Comparison of ENCODE assay signal across 24 cellular contexts in the genomic region with DNA sequence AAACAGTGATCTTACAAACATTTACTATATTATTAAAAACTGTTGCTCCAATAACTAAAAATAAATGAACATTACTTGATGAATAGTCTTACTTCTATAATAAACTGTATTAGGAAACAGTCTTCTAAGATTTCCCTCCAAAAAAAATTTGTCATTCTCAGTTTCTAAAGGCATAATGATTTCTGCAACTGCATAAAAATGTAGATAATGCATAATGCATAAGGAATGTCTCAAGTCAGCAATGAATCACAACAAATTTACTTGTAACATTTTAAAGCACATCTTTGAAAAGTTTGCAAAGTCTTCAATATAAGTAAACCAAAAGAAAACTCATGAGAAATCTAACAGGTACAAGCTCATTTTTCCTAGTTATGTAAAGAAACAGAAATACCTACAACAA.
DNase-seq lines count a peak whose midpoint lies in the region; ATAC-seq, FAIRE-seq and TF ChIP-seq lines count a peak whose summit lies in the region.
"Had no signal": no experiment of that assay in that cellular context is flagged by ENCODE, and none has a peak within 500 bp of the region (broad histone marks: within the 10 kb centered on the region; RNA-seq: fewer than 3 reads in every experiment).

No MANE protein-coding gene starts in this region.

- CTCF ChIA-PET in CD8-positive, alpha-beta T cell (lab: Charles Lee), result no interaction called here

- TF ChIP-seq CTCF in D721Med (IDR thresholded peaks at IDR 0.05; ENCODE audit: insufficient read depth, missing control alignments), result no peak
- no peak for TF ChIP-seq CTCF in CD8-positive, alpha-beta T cell (IDR thresholded peaks at IDR 0.05)

- no peak overlapping the region for H3K27ac Mint-ChIP-seq in CD8-positive, alpha-beta T cell
- H3K27ac Mint-ChIP-seq: activated CD4-positive, alpha-beta memory T cell treated with anti-CD3 and anti-CD28 coated beads for 36 hours; stimulated activated effector memory CD8-positive, alpha-beta T cell treated with anti-CD3 and anti-CD28 coated beads, Interleukin-12 subunit alpha, Interleukin-12 subunit beta, amount 100 ng/mL, for 72 hours had no signal

- intact Hi-C loops in aorta (cut with DNase I), result no loop called here
- intact Hi-C loops in CD8-positive, alpha-beta T cell (cut with DNase I, micrococcal nuclease), result no loop called here

- POLR2A ChIA-PET in CD8-positive, alpha-beta T cell (lab: Charles Lee), result no interaction called here

- H3K27ac ChIP-seq in aorta (ENCODE audit: low read depth in 1 of 2, low read length in 2 of 2), result no peak overlapping the region
- H3K27ac ChIP-seq in CD8-positive, alpha-beta T cell (ENCODE audit: low read depth, low read length), result no peak overlapping the region
- H3K27ac ChIP-seq: BLaER1, psoas muscle, skin epidermis, uterus had no signal

- H3K27me3 Mint-ChIP-seq in CD8-positive, alpha-beta T cell (ENCODE audit: low read depth), result no peaks in the 10 kb centered on the region
- H3K27me3 Mint-ChIP-seq: activated CD4-positive, alpha-beta memory T cell treated with anti-CD3 and anti-CD28 coated beads for 36 hours had no signal

- no peaks in the 10 kb centered on the region for H3K4me1 ChIP-seq in aorta (ENCODE audit: control insufficient read depth in 1 of 2, insufficient read depth in 2 of 2, low read length in 2 of 2)
- H3K4me1 ChIP-seq in CD8-positive, alpha-beta T cell (ENCODE audit: insufficient read depth, low read length), result no peaks in the 10 kb centered on the region
- H3K4me1 ChIP-seq: BLaER1, psoas muscle, uterus had no signal

- no peak for ATAC-seq in aorta (ENCODE audit: low FRiP score)
- no peak for ATAC-seq in CD8-positive, alpha-beta T cell
- ATAC-seq: HCT116; psoas muscle; stimulated activated effector memory CD8-positive, alpha-beta T cell treated with anti-CD3 and anti-CD28 coated beads, Interleukin-12 subunit alpha, Interleukin-12 subunit beta, amount 100 ng/mL, for 72 hours had no signal

- peaks cover 73% of the 10 kb centered on the region for H3K36me3 Mint-ChIP-seq in CD8-positive, alpha-beta T cell

- no peaks in the 10 kb centered on the region for H3K9me3 ChIP-seq in aorta (ENCODE audit: control insufficient read depth, low read length)
- H3K9me3 ChIP-seq in CD8-positive, alpha-beta T cell (ENCODE audit: low read length), result no peaks in the 10 kb centered on the region
- H3K9me3 ChIP-seq: psoas muscle, uterus had no signal

- H3K27me3 ChIP-seq in aorta (ENCODE audit: control insufficient read depth in 1 of 2, insufficient read depth in 2 of 2, low read length in 1 of 2), result no peaks in the 10 kb centered on the region
- H3K27me3 ChIP-seq in CD8-positive, alpha-beta T cell (ENCODE audit: insufficient read depth, low read length), result no peaks in the 10 kb centered on the region
- H3K27me3 ChIP-seq: BLaER1, uterus had no signal

- DNase-seq in D721Med (ENCODE audit: insufficient read length, low spot score), result no peak
- peak; percentile 3 for DNase-seq in M059J (ENCODE audit: low read depth)
- peak; percentile 16 for DNase-seq in dedifferentiated amniotic fluid mesenchymal stem cell (ENCODE audit: extremely low spot score)
- DNase-seq in stromal cell of bone marrow (ENCODE audit: low read depth), result peak; percentile 17
- no peak for DNase-seq in activated effector memory CD4-positive, alpha-beta T cell treated with Interleukin-2 at 50 U/mL for 16 hours
- DNase-seq in aorta, result no peak
- DNase-seq in CD8-positive, alpha-beta T cell, result no peak
- DNase-seq: activated CD4-positive, alpha-beta memory T cell treated with anti-CD3 and anti-CD28 coated beads for 36 hours; activated CD4-positive, CD25-positive, alpha-beta regulatory T cell; activated gamma-delta T cell treated with Interleukin-2 at 50 U/mL for 16 hours; activated T-cell treated with anti-CD3 and anti-CD28 coated beads for 4 hours; caudate nucleus; mammary epithelial cell; NCI-H1694 treated with DMSO at 0.1 percent for 48 hours; NCI-H2171 treated with DMSO at 0.1 percent for 48 hours; NCI-H526; psoas muscle; stimulated activated CD4-positive, alpha-beta T cell treated with anti-CD3 and anti-CD28 coated beads, Interleukin-1b, Interleukin-23, amount 100 ng/mL, for 48 hours; T1000; uterus had no signal

- FAIRE-seq in D721Med (lab: Jason Lieb, UNC), result peak; percentile 48

- no peaks in the 10 kb centered on the region for H3K4me1 Mint-ChIP-seq in CD8-positive, alpha-beta T cell (ENCODE audit: low read depth)
- H3K4me1 Mint-ChIP-seq: stimulated activated effector memory CD8-positive, alpha-beta T cell treated with anti-CD3 and anti-CD28 coated beads, Interleukin-12 subunit alpha, Interleukin-12 subunit beta, amount 100 ng/mL, for 72 hours had no signal

- H3K4me3 Mint-ChIP-seq in CD8-positive, alpha-beta T cell, result no peak overlapping the region
- H3K4me3 Mint-ChIP-seq: activated CD4-positive, alpha-beta memory T cell treated with anti-CD3 and anti-CD28 coated beads for 36 hours; stimulated activated effector memory CD8-positive, alpha-beta T cell treated with anti-CD3 and anti-CD28 coated beads, Interleukin-12 subunit alpha, Interleukin-12 subunit beta, amount 100 ng/mL, for 72 hours had no signal

- H3K36me3 ChIP-seq in aorta (ENCODE audit: control insufficient read depth in 1 of 2, insufficient read depth in 2 of 2, low read length in 1 of 2), result peaks cover 0 to 2% of the 10 kb centered on the region in 2 donors
- peaks cover 31% of the 10 kb centered on the region for H3K36me3 ChIP-seq in CD8-positive, alpha-beta T cell (ENCODE audit: insufficient read depth, low read length)
- H3K36me3 ChIP-seq: uterus had no signal

- no peak overlapping the region for H3K4me3 ChIP-seq in aorta (ENCODE audit: low read length in 2 of 2)
- no peak overlapping the region for H3K4me3 ChIP-seq in CD8-positive, alpha-beta T cell (ENCODE audit: low read depth, low read length)
- H3K4me3 ChIP-seq: BLaER1, psoas muscle, skin epidermis, uterus had no signal

- H3K9me3 Mint-ChIP-seq in CD8-positive, alpha-beta T cell, result no peaks in the 10 kb centered on the region
- H3K9me3 Mint-ChIP-seq: activated CD4-positive, alpha-beta memory T cell treated with anti-CD3 and anti-CD28 coated beads for 36 hours; stimulated activated effector memory CD8-positive, alpha-beta T cell treated with anti-CD3 and anti-CD28 coated beads, Interleukin-12 subunit alpha, Interleukin-12 subunit beta, amount 100 ng/mL, for 72 hours had no signal

Comparison
In these comparisons a context has a peak if more than half of its experiments do, and no peak if none do; other contexts are left out.
1. DNase-seq: peak in M059J (single experiment), dedifferentiated amniotic fluid mesenchymal stem cell (single experiment) and stromal cell of bone marrow (single experiment); none in D721Med (single experiment), activated effector memory CD4-positive, alpha-beta T cell treated with Interleukin-2 at 50 U/mL for 16 hours (single experiment), aorta (0 of 2) and CD8-positive, alpha-beta T cell (0 of 7).